14 cellular contexts compared by ENCODE assay signal in genomic region chr9:18478517-18479361, GRCh38. TPM values are rescaled to one million over a fixed set of nuclear protein-coding genes. Genes with fewer than 3 reads are reported as not detected.
DNase-seq lines count a peak whose midpoint lies in the region; TF ChIP-seq lines count a peak whose summit lies in the region.
"Had no signal": no experiment of that assay in that cellular context is flagged by ENCODE, and none has a peak within 500 bp of the region (broad histone marks: within the 10 kb centered on the region; RNA-seq: fewer than 3 reads in every experiment).

No MANE protein-coding gene starts in this region.

- H3K27ac ChIP-seq in suprapubic skin (peak overlapping the region; percentile 6), spleen (no peak overlapping the region)
- H3K27ac ChIP-seq: adrenal gland, SJSA1, VCaP had no signal

- DNase-seq in H4 (ENCODE audit: low spot score) (peak; percentile 83), astrocyte of the cerebellum (ENCODE audit: low read depth) (no peak), inferior parietal cortex (ENCODE audit: extremely low spot score) (peak; percentile 24), suprapubic skin (ENCODE audit: low spot score in 2 of 2) (no peak), spleen (no peak), cerebellar nuclear complex (lab: John Stamatoyannopoulos, UW) (no peak), NCI-H82 treated with DMSO at 0.1 percent for 48 hours (lab: John Stamatoyannopoulos, UW; ENCODE audit: unreplicated experiment) (no peak)
- DNase-seq in stimulated activated naive CD4-positive, alpha-beta T cell (lab: John Stamatoyannopoulos, UW), result no peak
- DNase-seq: activated CD8-positive, alpha-beta memory T cell treated with anti-CD3 and anti-CD28 coated beads, Interleukin-2, amount 50 U/mL, for 4 hours; adrenal gland; NCI-H1694 treated with DMSO at 0.1 percent for 48 hours; NCI-H69 had no signal

- TF ChIP-seq EP300 in suprapubic skin (IDR thresholded peaks at IDR 0.05), result no peak

- H3K9me3 ChIP-seq in suprapubic skin (no peaks in the 10 kb centered on the region), spleen (no peaks in the 10 kb centered on the region)
- H3K9me3 ChIP-seq: adrenal gland, SJSA1 had no signal

- H3K4me3 ChIP-seq in astrocyte of the cerebellum (ENCODE audit: low read depth, low read length), result peak overlapping the region; percentile 2
- H3K4me3 ChIP-seq in suprapubic skin, result no peak overlapping the region
- H3K4me3 ChIP-seq in spleen, result no peak overlapping the region
- H3K4me3 ChIP-seq: adrenal gland, SJSA1 had no signal

- H3K4me1 ChIP-seq in suprapubic skin, result peaks cover 7% of the 10 kb centered on the region
- H3K4me1 ChIP-seq in spleen, result peaks cover 0 to 3% (median 0%) of the 10 kb centered on the region in 6 donors
- H3K4me1 ChIP-seq: adrenal gland had no signal

- in situ Hi-C loops in astrocyte of the cerebellum (cut with HindIII; ENCODE audit: low sequenced_read_pairs), result no loop called here

- WGBS in suprapubic skin, result 71% methylated on average over 7 of the region's 7 CpGs
- 81 to 91% (median 88%) methylated on average over 7 of the region's 7 CpGs for WGBS in spleen, 5 donors

- H3K27me3 ChIP-seq in suprapubic skin (no peaks in the 10 kb centered on the region), spleen (replicated peaks in 1 of 7) (peaks cover 0 to 10% (median 0%) of the 10 kb centered on the region in 7 donors)
- H3K27me3 ChIP-seq: adrenal gland, SJSA1 had no signal

- TF ChIP-seq POLR2A in suprapubic skin (IDR thresholded peaks at IDR 0.05) (no peak), spleen (IDR thresholded peaks at IDR 0.05) (no peak)

- intact Hi-C loops in spleen (cut with DNase I; ENCODE audit: low total_unique reads), result no loop called here

- TF ChIP-seq CTCF in astrocyte of the cerebellum (IDR thresholded peaks at IDR 0.05; ENCODE audit: low read depth, low read length, missing control alignments) (no peak), suprapubic skin (IDR thresholded peaks at IDR 0.05) (no peak), spleen (IDR thresholded peaks at IDR 0.05 in 8 of 11, conservative IDR thresholded peaks at IDR 0.05 in 3 of 11) (no peak)

- H3K36me3 ChIP-seq in suprapubic skin (no peaks in the 10 kb centered on the region), spleen (no peaks in the 10 kb centered on the region)
- H3K36me3 ChIP-seq: adrenal gland, SJSA1 had no signal

RNA-seq across cellular contexts. Expression of gene ADAMTSL1, which starts 4.8 kb away (rescaled TPM):
- 11.7 and 25.5 TPM in 2 replicates for total RNA-seq in H4 (2014; rRNA removed; shearing (Covaris generic))
- total RNA-seq in suprapubic skin (1 to 10 TPM in 3 of 4 donors, under 1 TPM in 1; 0.32 to 2.3 (median 1.3) TPM), spleen (1 to 10 TPM in 6 of 7 donors, under 1 TPM in 1; 0.94 to 5.3 (median 3.4) TPM)
- under 1 TPM; 0.35 to 0.49 (median 0.43) TPM for polyA plus RNA-seq in spleen

Comparison
In these comparisons a context has a peak if more than half of its experiments do, and no peak if none do; other contexts are left out.
1. DNase-seq: peak in H4 (single experiment) and inferior parietal cortex (single experiment); none in astrocyte of the cerebellum (single experiment), suprapubic skin (0 of 2), spleen (single experiment), cerebellar nuclear complex (0 of 2), NCI-H82 treated with DMSO at 0.1 percent for 48 hours (single experiment) and stimulated activated naive CD4-positive, alpha-beta T cell (0 of 6).